Comparison of ENCODE assay signal across 10 cellular contexts in genomic region chr2:206004004-206004693, GRCh38.
DNase-seq lines count a peak whose midpoint lies in the region; ATAC-seq and FAIRE-seq lines count a peak whose summit lies in the region.
"Had no signal": no experiment of that assay in that cellular context is flagged by ENCODE, and none has a peak within 500 bp of the region (broad histone marks: within the 10 kb centered on the region; RNA-seq: fewer than 3 reads in every experiment).

No MANE protein-coding gene starts in this region.

- H3K56ac ChIP-seq in mesendoderm (ENCODE audit: low read length) = no peak overlapping the region

- H2BK15ac ChIP-seq in mesendoderm (replicated peaks; ENCODE audit: low read depth) = no peak overlapping the region

- no CpG with 5 or more reads among the region's 8 CpGs for WGBS in mesendoderm (ENCODE audit: extremely low coverage, insufficient coverage, low lambda C conversion rate)

- no peaks in the 10 kb centered on the region for H3K36me3 ChIP-seq in mesendoderm (ENCODE audit: control insufficient read depth, insufficient read depth, low read length)

- no peak overlapping the region for H2AK5ac ChIP-seq in mesendoderm (ENCODE audit: low read length)

- no peak overlapping the region for H3K18ac ChIP-seq in mesendoderm (ENCODE audit: low read length)

- no peaks in the 10 kb centered on the region for H3K79me1 ChIP-seq in mesendoderm (ENCODE audit: low read length)

- no peak overlapping the region for H3K23ac ChIP-seq in mesendoderm (ENCODE audit: low read length)

- DNase-seq in DMS153 treated with DMSO at 0.1 percent for 48 hours (lab: John Stamatoyannopoulos, UW; ENCODE audit: unreplicated experiment) (peak; percentile 1), DMS153 (lab: John Stamatoyannopoulos, UW) (no peak), mesendoderm (peak; percentile 86), RCC 7860 (ENCODE audit: low spot score) (no peak), NK-92 (lab: John Stamatoyannopoulos, UW; ENCODE audit: unreplicated experiment) (no peak), HuH-7.5 (ENCODE audit: low spot score) (no peak)
- peak; percentile 15 to 37 for DNase-seq in activated CD4-positive, alpha-beta T cell treated with anti-CD3 and anti-CD28 coated beads, Interleukin-2, amount 50 U/mL, for 48 hours
- DNase-seq: natural killer cell had no signal

- no peaks in the 10 kb centered on the region for H3K79me2 ChIP-seq in mesendoderm (ENCODE audit: control insufficient read depth, insufficient read depth, low read length)

- H4K5ac ChIP-seq in mesendoderm (ENCODE audit: low read length) = no peak overlapping the region

- H3K4me3 ChIP-seq in mesendoderm (ENCODE audit: low read length) = no peak overlapping the region

- FAIRE-seq in RCC 7860 (lab: Jason Lieb, UNC) = no peak
- FAIRE-seq: TTC549 had no signal

- H2BK120ac ChIP-seq in mesendoderm (ENCODE audit: low read depth, low read length) = no peak overlapping the region

- no peak overlapping the region for H2BK5ac ChIP-seq in mesendoderm (ENCODE audit: low read length)

- H3K4ac ChIP-seq in mesendoderm (ENCODE audit: low read depth, low read length) = no peak overlapping the region

- H3K27ac ChIP-seq in mesendoderm (ENCODE audit: low read depth, low read length) = no peak overlapping the region

- no peak overlapping the region for H3K4me2 ChIP-seq in mesendoderm (ENCODE audit: low read length)

- H4K8ac ChIP-seq in mesendoderm (ENCODE audit: low read depth, low read length) = no peak overlapping the region

- H3K9ac ChIP-seq in mesendoderm (ENCODE audit: low read length) = no peak overlapping the region

- H3K4me1 ChIP-seq in mesendoderm (ENCODE audit: control insufficient read depth, low read depth, low read length) = no peaks in the 10 kb centered on the region

- peak; percentile 65 for ATAC-seq in HG02981 (IDR thresholded peaks at IDR 0.05; ENCODE audit: unreplicated experiment)

- no peaks in the 10 kb centered on the region for H3K27me3 ChIP-seq in mesendoderm (ENCODE audit: insufficient read depth, low read length, poor library complexity)

Comparison
In these comparisons a context has a peak if more than half of its experiments do, and no peak if none do; other contexts are left out.
1. DNase-seq: peak in DMS153 treated with DMSO at 0.1 percent for 48 hours (single experiment), activated CD4-positive, alpha-beta T cell treated with anti-CD3 and anti-CD28 coated beads, Interleukin-2, amount 50 U/mL, for 48 hours (2 of 2) and mesendoderm (single experiment); none in DMS153 (single experiment), RCC 7860 (single experiment), NK-92 (single experiment) and HuH-7.5 (single experiment).